ENCODE assay signal across 28 cellular contexts in the genomic region with DNA sequence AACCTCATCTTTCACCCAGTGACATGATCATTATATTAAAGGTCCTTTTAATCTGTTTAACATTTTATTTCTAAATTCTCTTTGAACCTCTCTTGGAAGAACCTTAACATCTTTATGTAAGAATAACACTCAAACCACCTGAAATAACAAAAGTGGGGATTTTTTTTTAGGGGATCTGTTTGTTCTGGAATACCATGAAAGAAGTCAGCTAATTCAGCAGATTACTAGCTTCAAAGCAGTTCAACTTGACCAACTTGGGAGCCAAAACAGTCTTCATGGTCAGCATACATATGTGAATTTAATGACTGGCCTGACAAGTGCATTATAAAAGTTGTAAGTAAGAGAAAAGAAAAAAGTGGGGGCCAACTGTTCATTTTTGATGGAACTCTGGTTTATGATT.
"Had no signal": no experiment of that assay in that cellular context is flagged by ENCODE, and none has a peak within 500 bp of the region (broad histone marks: within the 10 kb centered on the region; RNA-seq: fewer than 3 reads in every experiment).

No MANE protein-coding gene starts in this region.

- H3K4me3 Mint-ChIP-seq: dendritic cell treated with granulocyte-macrophage colony-stimulating factor and Interleukin-4, amounts not matched to agents 40 ng/mL and 50 ng/mL, for 4 days; endodermal cell; naive thymus-derived CD4-positive, alpha-beta T cell; nephron progenitor cell; stimulated activated memory B cell treated with anti-CD40 and anti-IgM and Interleukin-4, amounts not matched to agents 10 μg/mL and 1 μg/mL and 100 μg/mL, for 72 hours; type B pancreatic cell had no signal

- H3K27me3 Mint-ChIP-seq: dendritic cell treated with granulocyte-macrophage colony-stimulating factor and Interleukin-4, amounts not matched to agents 40 ng/mL and 50 ng/mL, for 4 days; stimulated activated memory B cell treated with anti-CD40 and anti-IgM and Interleukin-4, amounts not matched to agents 10 μg/mL and 1 μg/mL and 100 μg/mL, for 72 hours; type B pancreatic cell had no signal

- FAIRE-seq: kidney had no signal

- H3K27me3 ChIP-seq: colonic mucosa, esophagus muscularis mucosa, foreskin keratinocyte, gastroesophageal sphincter, heart left ventricle, hepatocyte, left lung, right atrium auricular region, spleen, testis, tibial artery had no signal

- H3K4me1 ChIP-seq: colonic mucosa, esophagus muscularis mucosa, foreskin keratinocyte, gastroesophageal sphincter, heart left ventricle, left lung, prostate gland, right atrium auricular region, spleen, testis had no signal

- DNase-seq: colonic mucosa; effector CD8-positive, alpha-beta T cell; endodermal cell; foreskin keratinocyte; heart left ventricle; kidney; left lung; mesenchymal stem cell; midbrain; naive thymus-derived CD4-positive, alpha-beta T cell; nephron progenitor cell; nucleus accumbens; spleen; stimulated activated CD4-positive, alpha-beta T cell treated with anti-CD3 and anti-CD28 coated beads, Interleukin-4, amount 100 ng/mL, for 4 hours; stimulated activated naive CD8-positive, alpha-beta T cell treated with anti-CD3 and anti-CD28 coated beads, Interleukin-15, Interleukin-2, amounts not matched to agents 100 U/mL and 50 U/mL, for 24 hours; substantia nigra; testis; tibial artery had no signal

- H3K4me1 Mint-ChIP-seq: naive thymus-derived CD4-positive, alpha-beta T cell; stimulated activated memory B cell treated with anti-CD40 and anti-IgM and Interleukin-4, amounts not matched to agents 10 μg/mL and 1 μg/mL and 100 μg/mL, for 72 hours had no signal

- H3K4me3 ChIP-seq: colonic mucosa, esophagus muscularis mucosa, gastroesophageal sphincter, heart left ventricle, hepatocyte, left lung, prostate gland, right atrium auricular region, skin epidermis, spleen, testis, tibial artery had no signal

- H3K27ac ChIP-seq: colonic mucosa, epithelial cell of prostate, esophagus muscularis mucosa, foreskin keratinocyte, gastroesophageal sphincter, heart left ventricle, hepatocyte, left lung, prostate gland, right atrium auricular region, skin epidermis, spleen, testis, tibial artery had no signal

- H3K27ac Mint-ChIP-seq: dendritic cell treated with granulocyte-macrophage colony-stimulating factor and Interleukin-4, amounts not matched to agents 40 ng/mL and 50 ng/mL, for 4 days; endodermal cell; naive thymus-derived CD4-positive, alpha-beta T cell; nephron progenitor cell; stimulated activated memory B cell treated with anti-CD40 and anti-IgM and Interleukin-4, amounts not matched to agents 10 μg/mL and 1 μg/mL and 100 μg/mL, for 72 hours; type B pancreatic cell had no signal

- H3K36me3 Mint-ChIP-seq: naive thymus-derived CD4-positive, alpha-beta T cell; stimulated activated memory B cell treated with anti-CD40 and anti-IgM and Interleukin-4, amounts not matched to agents 10 μg/mL and 1 μg/mL and 100 μg/mL, for 72 hours had no signal

- H3K36me3 ChIP-seq: colonic mucosa, esophagus muscularis mucosa, gastroesophageal sphincter, heart left ventricle, left lung, prostate gland, right atrium auricular region, spleen, tibial artery had no signal

- H3K9me3 Mint-ChIP-seq: type B pancreatic cell had no signal

- H3K9me3 ChIP-seq: colonic mucosa, esophagus muscularis mucosa, gastroesophageal sphincter, heart left ventricle, prostate gland, right atrium auricular region, testis, tibial artery had no signal
